In the genomic region with DNA sequence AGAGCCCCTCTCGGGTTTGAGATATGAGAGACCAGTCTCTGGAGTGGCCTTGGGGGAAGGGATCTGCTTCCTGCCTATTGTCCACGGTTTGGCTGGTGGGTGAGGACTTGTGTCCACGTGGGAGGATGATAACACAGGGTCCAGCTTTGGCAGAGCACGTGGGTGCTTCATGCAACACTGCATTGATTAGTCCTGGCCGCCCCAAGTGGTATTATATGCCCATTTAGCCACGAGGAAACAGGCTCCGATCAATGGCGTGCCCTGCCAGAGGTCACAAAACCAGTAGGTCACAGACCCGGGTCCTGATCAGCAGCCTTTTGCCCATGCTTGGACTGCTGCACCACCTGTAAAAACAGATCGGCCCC, we compare ENCODE assay signal across 17 cellular contexts.
DNase-seq lines count a peak whose midpoint lies in the region; ATAC-seq and TF ChIP-seq lines count a peak whose summit lies in the region.
"Had no signal": no experiment of that assay in that cellular context is flagged by ENCODE, and none has a peak within 500 bp of the region (broad histone marks: within the 10 kb centered on the region; RNA-seq: fewer than 3 reads in every experiment).

No MANE protein-coding gene starts in this region.

- TF ChIP-seq CTCF in H9 (conservative IDR thresholded peaks at IDR 0.05) (no peak), PC-3 (conservative IDR thresholded peaks at IDR 0.05; ENCODE audit: low read depth, low read length) (no peak), osteoblast (IDR thresholded peaks at IDR 0.05; ENCODE audit: extremely low read depth, low read depth, low read length) (no peak)

- no peak overlapping the region for H2BK20ac ChIP-seq in H9 (ENCODE audit: low read depth, low read length, poor library complexity, severe bottlenecking)

- H3K4me2 ChIP-seq in H9 (ENCODE audit: insufficient read depth, insufficient read length, low read length) (no peak overlapping the region), PC-3 (ENCODE audit: low read length) (no peak overlapping the region), osteoblast (ENCODE audit: insufficient read depth, low read length) (no peak overlapping the region)
- H3K4me2 ChIP-seq: PC-9 had no signal

- no peak overlapping the region; a peak in 1 of 7 replicates for H3K27ac Mint-ChIP-seq in H9
- H3K27ac Mint-ChIP-seq: CD4-positive, CD25-positive, alpha-beta regulatory T cell had no signal

- no peaks in the 10 kb centered on the region for H3K79me1 ChIP-seq in H9 (ENCODE audit: insufficient read depth, low read depth, low read length, poor library complexity, severe bottlenecking)

- H3K18ac ChIP-seq in H9 (ENCODE audit: insufficient read length, low read depth, low read length) = no peak overlapping the region

- DNase-seq in H9 (peak; percentile 31), PC-3 (no peak), left lobe of liver (ENCODE audit: low spot score) (no peak), osteoblast (ENCODE audit: insufficient read length, low spot score, missing footprints) (no peak), NCI-H1694 treated with DMSO at 0.1 percent for 48 hours (lab: John Stamatoyannopoulos, UW) (no peak), GM03348 (ENCODE audit: low spot score) (no peak)
- no peak for DNase-seq in stimulated activated CD4-positive, alpha-beta T cell treated with anti-CD3 and anti-CD28 coated beads, Interleukin-2, amount 100 ng/mL, for 48 hours
- DNase-seq: DMS79, NCI-H187, NCI-H446, NCI-H526 treated with DMSO at 0.1 percent for 48 hours, SIG-M5 had no signal

- H3F3A ChIP-seq in PC-3 (ENCODE audit: low read length, unreplicated experiment) = no peaks in the 10 kb centered on the region

- no peak overlapping the region for H3T11ph ChIP-seq in H9 (ENCODE audit: low read length)

- H2BK5ac ChIP-seq in H9 (ENCODE audit: insufficient read length, low read length) = no peak overlapping the region

- no TSS peak for BruUV-seq in PC-3 (replicated peaks; lab: Mats Ljungman, UMichigan)

- H4K20me1 ChIP-seq in H9 (ENCODE audit: control insufficient read depth, insufficient read depth, insufficient read length) = no peaks in the 10 kb centered on the region
- H4K20me1 ChIP-seq in PC-3 (ENCODE audit: low read length) = no peaks in the 10 kb centered on the region
- H4K20me1 ChIP-seq in osteoblast (ENCODE audit: insufficient read depth, low read length) = no peaks in the 10 kb centered on the region

- H3K9ac ChIP-seq in H9 (ENCODE audit: extremely low read depth, insufficient read length, low read length) = no peak overlapping the region
- no peak overlapping the region for H3K9ac ChIP-seq in PC-3 (ENCODE audit: low read length)

- no peak overlapping the region for H2BK15ac ChIP-seq in H9 (ENCODE audit: low read depth, low read length)

- H2AK5ac ChIP-seq in H9 (ENCODE audit: insufficient read length, low read length) = no peak overlapping the region

- H3K23me2 ChIP-seq in H9 (ENCODE audit: insufficient read length, low read depth, low read length, poor library complexity, severe bottlenecking) = no peaks in the 10 kb centered on the region

- no CpG with 5 or more reads among the region's 10 CpGs for WGBS in H9 (ENCODE audit: extremely low coverage, insufficient read length, low lambda C conversion rate)

- intact Hi-C loops in PC-3 (cut with micrococcal nuclease) = loop anchor here (1.0 kb wide), 3 partner anchors 515 to 886 kb away; no protein-coding TSS in a partner anchor

- no peaks in the 10 kb centered on the region; a peak in 1 of 5 replicates for H3K9me3 Mint-ChIP-seq in H9

- H3K36me3 ChIP-seq in PC-3 (ENCODE audit: low read depth, low read length) (no peaks in the 10 kb centered on the region), osteoblast (ENCODE audit: insufficient read depth, low read length) (no peaks in the 10 kb centered on the region)
- H3K36me3 ChIP-seq: MG63 had no signal

- no peaks in the 10 kb centered on the region for H3K36me3 Mint-ChIP-seq in H9 (ENCODE audit: insufficient read depth in 1 of 3, low read depth in 3 of 3)
- H3K36me3 Mint-ChIP-seq: CD4-positive, CD25-positive, alpha-beta regulatory T cell had no signal

- H3K79me2 ChIP-seq in H9 (ENCODE audit: insufficient read depth, low read length) = no peaks in the 10 kb centered on the region
- H3K79me2 ChIP-seq in PC-3 (ENCODE audit: low read length) = no peaks in the 10 kb centered on the region
- H3K79me2 ChIP-seq in osteoblast (ENCODE audit: insufficient read depth, low read length) = no peaks in the 10 kb centered on the region

- no peak for ATAC-seq in PC-3
- ATAC-seq in left lobe of liver = peak; percentile 31
- no peak for ATAC-seq in HG02885 (IDR thresholded peaks at IDR 0.05; ENCODE audit: poor library complexity, unreplicated experiment)

- H3K4me1 Mint-ChIP-seq in H9 = peaks cover 9 to 13% of the 10 kb centered on the region in 2 experiments

- no peak overlapping the region for H3K56ac ChIP-seq in H9 (ENCODE audit: insufficient read length, low read depth, low read length)

- H3K23ac ChIP-seq in H9 (ENCODE audit: insufficient read length, low read depth, low read length) = no peak overlapping the region

- H3K27me3 ChIP-seq in H9 (ENCODE audit: insufficient read depth, low read length) (no peaks in the 10 kb centered on the region), PC-3 (ENCODE audit: low read length) (no peaks in the 10 kb centered on the region), osteoblast (ENCODE audit: insufficient read depth, low read length) (no peaks in the 10 kb centered on the region)
- H3K27me3 ChIP-seq: MG63 had no signal

- no peak overlapping the region for H3K14ac ChIP-seq in H9 (ENCODE audit: insufficient read depth, low read length)

- H3K4ac ChIP-seq in H9 (ENCODE audit: low read depth, low read length) = no peak overlapping the region

- CTCF ChIA-PET in PC-3 (lab: Charles Lee) = no interaction called here

- no peaks in the 10 kb centered on the region for H3K9me3 ChIP-seq in H9 (ENCODE audit: control insufficient read depth, low read depth, low read length)
- H3K9me3 ChIP-seq in PC-3 (ENCODE audit: low read length) = no peaks in the 10 kb centered on the region
- H3K9me3 ChIP-seq in osteoblast (ENCODE audit: low read depth, low read length) = no peaks in the 10 kb centered on the region

- H3K9me2 ChIP-seq in PC-3 (replicated peaks; ENCODE audit: low read length) = no peaks in the 10 kb centered on the region

- no peak overlapping the region for H2BK120ac ChIP-seq in H9 (ENCODE audit: low read depth, low read length, poor library complexity, severe bottlenecking)

- H4K5ac ChIP-seq in H9 (ENCODE audit: insufficient read length, low read depth, low read length) = no peak overlapping the region

- POLR2A ChIA-PET in PC-3 (lab: Charles Lee; ENCODE audit: unreplicated experiment) = no interaction called here

- H3K4me1 ChIP-seq in H9 (ENCODE audit: insufficient read depth, low read length) (peaks cover 4% of the 10 kb centered on the region; the same call in 1 of the 2 replicates), PC-3 (ENCODE audit: insufficient read depth, low read length) (peaks cover 11% of the 10 kb centered on the region), osteoblast (ENCODE audit: insufficient read depth, low read length) (peaks cover under 1% of the 10 kb centered on the region)

- H3K27me3 Mint-ChIP-seq in H9 (ENCODE audit: low read depth) = peaks cover 3% of the 10 kb centered on the region

- no peak overlapping the region for H4K91ac ChIP-seq in H9 (ENCODE audit: insufficient read length, low read depth, low read length)

- no peak overlapping the region for H2BK12ac ChIP-seq in H9 (ENCODE audit: insufficient read length, low read depth, low read length)

- no peak overlapping the region for H2AFZ ChIP-seq in H9 (ENCODE audit: low read length)
- H2AFZ ChIP-seq in PC-3 (ENCODE audit: low read length) = 0 out of 2 replicates have a peak overlapping the region, but pooled peaks have one; percentile 4
- H2AFZ ChIP-seq in osteoblast (ENCODE audit: low read length) = peak overlapping the region; percentile 18
- H2AFZ ChIP-seq: PC-9 had no signal

- H3K4me3 ChIP-seq in PC-3 (ENCODE audit: low read length) (no peak overlapping the region), osteoblast (ENCODE audit: insufficient read depth, low read length) (no peak overlapping the region)
- H3K4me3 ChIP-seq: MG63, PC-9 had no signal

- H3K4me3 Mint-ChIP-seq in H9 = no peak overlapping the region
- H3K4me3 Mint-ChIP-seq: CD4-positive, CD25-positive, alpha-beta regulatory T cell had no signal

- H4K8ac ChIP-seq in H9 (replicated peaks; ENCODE audit: insufficient read length, low read depth, low read length) = no peak overlapping the region

- H3K27ac ChIP-seq in H9 (ENCODE audit: insufficient read length, low read depth, low read length) (no peak overlapping the region), PC-3 (ENCODE audit: low read length) (no peak overlapping the region), osteoblast (ENCODE audit: low read depth, low read length) (no peak overlapping the region)
- H3K27ac ChIP-seq: PC-9, RWPE1 had no signal
